Comparison of ENCODE assay signal across 10 cellular contexts in genomic region chr5:92391-93220, GRCh38. TPM values are rescaled to one million over a fixed set of nuclear protein-coding genes. Genes with fewer than 3 reads are reported as not detected.
DNase-seq lines count a peak whose midpoint lies in the region; ATAC-seq and TF ChIP-seq lines count a peak whose summit lies in the region.
"Had no signal": no experiment of that assay in that cellular context is flagged by ENCODE, and none has a peak within 500 bp of the region (broad histone marks: within the 10 kb centered on the region; RNA-seq: fewer than 3 reads in every experiment).

No MANE protein-coding gene starts in this region.

- in situ Hi-C loops in IMR-90 (cut with MboI; ENCODE audit: low sequenced_read_pairs) = no loop called here

- no peaks in the 10 kb centered on the region for H3K9me3 ChIP-seq in IMR-90 (ENCODE audit: control insufficient read depth, insufficient read depth, low read length)

- 0% methylated on average over 9 of the region's 38 CpGs; no CpG with 5 or more reads in 1 of the 2 experiments for WGBS in IMR-90 (ENCODE audit: extremely low coverage in 2 of 2, insufficient read length in 1 of 2), 2 experiments

- H3K27me3 Mint-ChIP-seq in brain (peaks cover 15% of the 10 kb centered on the region), nephron progenitor cell (ENCODE audit: low read depth, poor library complexity) (peaks cover 37% of the 10 kb centered on the region)

- POLR2A ChIA-PET in IMR-90 (lab: Charles Lee; ENCODE audit: unreplicated experiment) = no interaction called here

- no peak overlapping the region for H2BK120ac ChIP-seq in IMR-90 (ENCODE audit: low read depth, low read length)

- no peak overlapping the region; the same call in 1 of the 2 replicates for H3K4me2 ChIP-seq in IMR-90 (ENCODE audit: low read depth, low read length)

- CTCF ChIA-PET in IMR-90 (lab: Yijun Ruan, JAX) = no interaction called here

- H3K56ac ChIP-seq in IMR-90 (ENCODE audit: extremely low read depth, insufficient read depth, low read length) = no peak overlapping the region

- no peak overlapping the region for H4K5ac ChIP-seq in IMR-90 (ENCODE audit: low read depth, low read length)

- H4K20me1 ChIP-seq in IMR-90 (ENCODE audit: insufficient read depth, low read length) = no peaks in the 10 kb centered on the region

- H3K4me3 ChIP-seq in IMR-90 (ENCODE audit: insufficient read depth, low read depth, low read length) = peak overlapping the region; percentile 19

- H3K27me3 ChIP-seq in IMR-90 (ENCODE audit: control insufficient read depth, insufficient read depth, low read length) = peaks cover 68% of the 10 kb centered on the region

- ATAC-seq in IMR-90 (ENCODE audit: low read depth) = no peak

- TF ChIP-seq POLR2A in IMR-90 (IDR thresholded peaks at IDR 0.05; ENCODE audit: low read depth, low read length) (no peak), erythroblast (IDR thresholded peaks at IDR 0.05; ENCODE audit: low read length) (no peak)

- H3K9me1 ChIP-seq in IMR-90 (ENCODE audit: insufficient read depth, low read length) = no peaks in the 10 kb centered on the region

- no peak overlapping the region for H4K91ac ChIP-seq in IMR-90 (ENCODE audit: insufficient read depth, low read depth, low read length)

- H3K36me3 Mint-ChIP-seq in brain = no peaks in the 10 kb centered on the region
- peaks cover 24% of the 10 kb centered on the region for H3K36me3 Mint-ChIP-seq in nephron progenitor cell (ENCODE audit: low read depth)
- H3K36me3 Mint-ChIP-seq: immature natural killer cell had no signal

- H3K9me3 Mint-ChIP-seq in brain = peaks cover 0 to 3% (median 0%) of the 10 kb centered on the region in 5 experiments
- H3K9me3 Mint-ChIP-seq in nephron progenitor cell = no peaks in the 10 kb centered on the region
- H3K9me3 Mint-ChIP-seq: immature natural killer cell; T-helper 2 cell treated with Interferon-gamma antibody and Interleukin-4, amounts not matched to agents 5 μg/mL and 100 μg/mL, for 36 hours had no signal

- dilution Hi-C loops in IMR-90 (cut with HindIII; ENCODE audit: low sequenced_read_pairs, unreplicated experiment) = no loop called here

- no peak overlapping the region for H3K18ac ChIP-seq in IMR-90 (ENCODE audit: low read depth, low read length)

- no peak overlapping the region for H2AK9ac ChIP-seq in IMR-90 (replicated peaks; ENCODE audit: low read depth, low read length, poor library complexity)

- no TSS peak for BruUV-seq in IMR-90 (replicated peaks; lab: Mats Ljungman, UMichigan)

- peak overlapping the region; percentile 55 for H2AFZ ChIP-seq in IMR-90 (replicated peaks; ENCODE audit: low read length, poor library complexity)

- H3K4ac ChIP-seq in IMR-90 (ENCODE audit: low read depth, low read length) = no peak overlapping the region

- H3K27ac Mint-ChIP-seq in brain = peak overlapping the region in 4 of 5 experiments; percentile 43 to 88 (median 60)
- peak overlapping the region; percentile 25 for H3K27ac Mint-ChIP-seq in nephron progenitor cell
- H3K27ac Mint-ChIP-seq: immature natural killer cell; T-helper 2 cell treated with Interferon-gamma antibody and Interleukin-4, amounts not matched to agents 5 μg/mL and 100 μg/mL, for 36 hours had no signal

- H3K14ac ChIP-seq in IMR-90 (replicated peaks; ENCODE audit: low read depth, low read length) = no peak overlapping the region

- H2AK5ac ChIP-seq in IMR-90 (ENCODE audit: low read depth, low read length) = no peak overlapping the region

- no peak overlapping the region for H4K8ac ChIP-seq in IMR-90 (ENCODE audit: low read depth in 2 of 2, low read length in 2 of 2)

- TF ChIP-seq CTCF in IMR-90 (conservative IDR thresholded peaks at IDR 0.05; ENCODE audit: low read depth, low read length) (no peak), brain (conservative IDR thresholded peaks at IDR 0.05) (no peak), nephron progenitor cell (IDR thresholded peaks at IDR 0.05) (no peak)

- no peak overlapping the region for H3K9ac ChIP-seq in IMR-90 (ENCODE audit: low read depth, low read length)

- H2BK20ac ChIP-seq in IMR-90 (ENCODE audit: low read depth, low read length) = no peak overlapping the region

- TF ChIP-seq RAD21 in IMR-90 (IDR thresholded peaks at IDR 0.05; ENCODE audit: low read length) = no peak

- peaks cover 24% of the 10 kb centered on the region for H3K4me1 Mint-ChIP-seq in brain
- H3K4me1 Mint-ChIP-seq in nephron progenitor cell = peaks cover 22% of the 10 kb centered on the region

- peak overlapping the region; percentile 85 to 92 (median 88) for H3K4me3 Mint-ChIP-seq in brain
- peak overlapping the region; percentile 87 for H3K4me3 Mint-ChIP-seq in nephron progenitor cell
- H3K4me3 Mint-ChIP-seq: T-helper 2 cell treated with Interferon-gamma antibody and Interleukin-4, amounts not matched to agents 5 μg/mL and 100 μg/mL, for 36 hours had no signal

- H3K23ac ChIP-seq in IMR-90 (ENCODE audit: low read depth, low read length) = no peak overlapping the region

- no peaks in the 10 kb centered on the region for H3K36me3 ChIP-seq in IMR-90 (ENCODE audit: control insufficient read depth, insufficient read depth, low read length)

- intact Hi-C loops in IMR-90 (cut with micrococcal nuclease) = no loop called here

- no peaks in the 10 kb centered on the region for H3K79me1 ChIP-seq in IMR-90 (ENCODE audit: low read depth in 1 of 2, low read length in 2 of 2)

- H2BK15ac ChIP-seq in IMR-90 (ENCODE audit: low read depth, low read length) = no peak overlapping the region

- no peak overlapping the region for H2BK5ac ChIP-seq in IMR-90 (ENCODE audit: low read depth, low read length, poor library complexity, severe bottlenecking)

- no peak overlapping the region for H3K27ac ChIP-seq in IMR-90 (ENCODE audit: insufficient read depth, low read length)

- H3K4me1 ChIP-seq in IMR-90 (ENCODE audit: control insufficient read depth, insufficient read depth, low read length) = no peaks in the 10 kb centered on the region

- DNase-seq in EH (ENCODE audit: low read depth) (peak; percentile 6), IMR-90 (no peak), nephron progenitor cell (peak; percentile 51), erythroblast (lab: John Stamatoyannopoulos, UW) (no peak)
- DNase-seq in effector CD4-positive, alpha-beta T cell = no peak
- DNase-seq in activated T-cell treated with anti-CD3 and anti-CD28 coated beads, Interleukin-2, amount 50 U/mL, for 1 hour = no peak
- no peak for DNase-seq in stimulated activated CD4-positive, alpha-beta T cell treated with anti-CD3 and anti-CD28 coated beads, Interleukin-2, amount 100 ng/mL, for 24 hours
- DNase-seq: immature natural killer cell had no signal

TF ChIP-seq in IMR-90, 13 proteins besides CTCF, POLR2A, EP300 and RAD21:
- TF ChIP-seq USF2 (IDR thresholded peaks at IDR 0.05; ENCODE audit: low read depth, low read length) (no peak), NFE2L2 (IDR thresholded peaks at IDR 0.05; ENCODE audit: low read depth, low read length) (no peak), BHLHE40 (IDR thresholded peaks at IDR 0.05; ENCODE audit: low read depth, low read length) (no peak), RCOR1 (IDR thresholded peaks at IDR 0.05; ENCODE audit: insufficient replicate concordance, low read length) (no peak), CEBPB (IDR thresholded peaks at IDR 0.05; ENCODE audit: low read depth, low read length) (no peak), ELK1 (IDR thresholded peaks at IDR 0.05; ENCODE audit: borderline replicate concordance, low read depth, low read length) (no peak), RFX5 (IDR thresholded peaks at IDR 0.05; ENCODE audit: low read depth, low read length) (no peak)

RNA-seq across cellular contexts. Expression of gene PLEKHG4B, which starts 0.6 kb away (rescaled TPM):
- 1.1 TPM in 2 replicates for total RNA-seq in IMR-90 (2012; rRNA removed)
- 1.1 and 1.4 TPM in 2 replicates for polyA plus RNA-seq in IMR-90 (2012; rRNA removed)
- 0.82 and 0.98 TPM in 2 replicates for polyA plus RNA-seq in IMR-90 (2012; cell fraction: cytosol; rRNA removed)
- polyA plus RNA-seq in IMR-90 (2012; cell fraction: nucleus; rRNA removed; ENCODE audit: low replicate concordance) = 3.8 and 5.2 TPM in 2 replicates
- polyA plus RNA-seq in brain (ENCODE audit: insufficient read depth, low read depth, low replicate concordance) = 23.0 TPM
- polyA plus RNA-seq: immature natural killer cell had no signal

Comparison
In these comparisons a context has a peak if more than half of its experiments do, and no peak if none do; other contexts are left out.
1. DNase-seq: peak in EH (single experiment) and nephron progenitor cell (single experiment); none in IMR-90 (single experiment), effector CD4-positive, alpha-beta T cell (single experiment), activated T-cell treated with anti-CD3 and anti-CD28 coated beads, Interleukin-2, amount 50 U/mL, for 1 hour (single experiment), stimulated activated CD4-positive, alpha-beta T cell treated with anti-CD3 and anti-CD28 coated beads, Interleukin-2, amount 100 ng/mL, for 24 hours (0 of 2) and erythroblast (0 of 2).